In genomic region chrX:136759968-136760367, GRCh38 we compare ENCODE assay signal across 8 cellular contexts. TPM values are rescaled to one million over a fixed set of nuclear protein-coding genes. Genes with fewer than 3 reads are reported as not detected.
DNase-seq lines count a peak whose midpoint lies in the region; ATAC-seq and TF ChIP-seq lines count a peak whose summit lies in the region.

No MANE protein-coding gene starts in this region.

- DNase-seq in DMS 273 (lab: John Stamatoyannopoulos, UW; ENCODE audit: unreplicated experiment) (peak; percentile 25), DMS 273 treated with DMSO at 0.1 percent for 48 hours (lab: John Stamatoyannopoulos, UW) (no peak), SIG-M5 (lab: John Stamatoyannopoulos, UW) (peak; percentile 0), sciatic nerve (ENCODE audit: low spot score) (no peak), foreskin fibroblast (no peak), type B pancreatic cell (ENCODE audit: extremely low spot score, unreplicated experiment) (no peak), NCI-H146 treated with DMSO at 0.1 percent for 48 hours (lab: John Stamatoyannopoulos, UW; ENCODE audit: unreplicated experiment) (no peak)

- no peaks in the 10 kb centered on the region for H3K4me1 Mint-ChIP-seq in type B pancreatic cell (ENCODE audit: unreplicated experiment)

- H3K4me3 Mint-ChIP-seq in type B pancreatic cell = no peak overlapping the region

- intact Hi-C loops in sciatic nerve (cut with DNase I) = no loop called here

- H3K27ac Mint-ChIP-seq in type B pancreatic cell = no peak overlapping the region

- H3K9me3 Mint-ChIP-seq in type B pancreatic cell = no peaks in the 10 kb centered on the region

- H3K4me3 ChIP-seq in foreskin fibroblast (ENCODE audit: low read depth in 1 of 2, low read length in 2 of 2) = no peak overlapping the region

- no peaks in the 10 kb centered on the region for H3K27me3 Mint-ChIP-seq in type B pancreatic cell

- peak; percentile 77 for ATAC-seq in HG03064 (IDR thresholded peaks at IDR 0.05; ENCODE audit: low read depth, unreplicated experiment)
- ATAC-seq in sciatic nerve = peak; percentile 44

- H3K36me3 Mint-ChIP-seq in type B pancreatic cell = no peaks in the 10 kb centered on the region

- TF ChIP-seq CTCF in foreskin fibroblast (IDR thresholded peaks at IDR 0.05; ENCODE audit: low read depth, low read length) = no peak
- TF ChIP-seq CTCF in type B pancreatic cell (conservative IDR thresholded peaks at IDR 0.05) = no peak

RNA-seq across cellular contexts. Expression of gene ARHGEF6, which starts 20.8 kb away (rescaled TPM):
- total RNA-seq in sciatic nerve (30.4 TPM), type B pancreatic cell (ENCODE audit: low replicate concordance) (0.07 and 3.8 TPM in 2 replicates)

Comparison
In these comparisons a context has a peak if more than half of its experiments do, and no peak if none do; other contexts are left out.
1. DNase-seq: peak in DMS 273 (single experiment) and SIG-M5 (single experiment); none in DMS 273 treated with DMSO at 0.1 percent for 48 hours (single experiment), sciatic nerve (single experiment), foreskin fibroblast (0 of 2), type B pancreatic cell (single experiment) and NCI-H146 treated with DMSO at 0.1 percent for 48 hours (single experiment).